Comparison of ENCODE assay signal across 11 cellular contexts in genomic region chr1:223700388-223700918, GRCh38. TPM values are rescaled to one million over a fixed set of nuclear protein-coding genes. Genes with fewer than 3 reads are reported as not detected.
DNase-seq lines count a peak whose midpoint lies in the region; ATAC-seq and TF ChIP-seq lines count a peak whose summit lies in the region.
"Had no signal": no experiment of that assay in that cellular context is flagged by ENCODE, and none has a peak within 500 bp of the region (broad histone marks: within the 10 kb centered on the region; RNA-seq: fewer than 3 reads in every experiment).

No MANE protein-coding gene starts in this region.

- 36 to 43% methylated on average over 5 of the region's 5 CpGs for WGBS in esophagus squamous epithelium, 2 donors
- 76% methylated on average over 5 of the region's 5 CpGs for WGBS in right cardiac atrium

- H3K9me3 ChIP-seq in Peyer's patch (no peaks in the 10 kb centered on the region), esophagus squamous epithelium (no peaks in the 10 kb centered on the region), right cardiac atrium (ENCODE audit: control insufficient read depth, low read length) (no peaks in the 10 kb centered on the region)
- H3K9me3 ChIP-seq: heart right ventricle had no signal

- no peaks in the 10 kb centered on the region for H3K27me3 ChIP-seq in Peyer's patch
- H3K27me3 ChIP-seq in esophagus squamous epithelium = no peaks in the 10 kb centered on the region
- no peaks in the 10 kb centered on the region for H3K27me3 ChIP-seq in right cardiac atrium (ENCODE audit: control insufficient read depth, insufficient read depth)
- H3K27me3 ChIP-seq: heart right ventricle, neural progenitor cell had no signal

- H3K4me1 ChIP-seq in Peyer's patch = peaks cover 0 to 28% (median 0%) of the 10 kb centered on the region in 4 donors
- peaks cover 22 to 55% (median 25%) of the 10 kb centered on the region in 3 donors for H3K4me1 ChIP-seq in esophagus squamous epithelium
- H3K4me1 ChIP-seq in right cardiac atrium (ENCODE audit: control insufficient read depth, insufficient read depth, low read length) = peaks cover 11% of the 10 kb centered on the region
- H3K4me1 ChIP-seq: neural progenitor cell had no signal

- H3K36me3 ChIP-seq in Peyer's patch (no peaks in the 10 kb centered on the region), esophagus squamous epithelium (no peaks in the 10 kb centered on the region)
- H3K36me3 ChIP-seq: heart right ventricle, neural progenitor cell, WERI-Rb-1 had no signal

- peak overlapping the region in 3 of 4 donors; percentile 62 to 75 (median 73) for H3K27ac ChIP-seq in Peyer's patch
- peak overlapping the region; percentile 83 to 95 (median 88) for H3K27ac ChIP-seq in esophagus squamous epithelium
- H3K27ac ChIP-seq in right cardiac atrium (ENCODE audit: low read length) = no peak overlapping the region
- H3K27ac ChIP-seq: neural progenitor cell, WERI-Rb-1 had no signal

- ATAC-seq in GM18505 (IDR thresholded peaks at IDR 0.05; ENCODE audit: unreplicated experiment) (no peak), HG03571 (IDR thresholded peaks at IDR 0.05; ENCODE audit: unreplicated experiment) (no peak), right cardiac atrium (no peak)

- TF ChIP-seq POLR2A in Peyer's patch (IDR thresholded peaks at IDR 0.05) = no peak
- no peak for TF ChIP-seq POLR2A in esophagus squamous epithelium (IDR thresholded peaks at IDR 0.05)
- no peak for TF ChIP-seq POLR2A in GM18505 (IDR thresholded peaks at IDR 0.05; ENCODE audit: borderline replicate concordance, extremely low read depth, insufficient read depth, insufficient read length)

- H3K4me3 ChIP-seq in Peyer's patch (no peak overlapping the region), esophagus squamous epithelium (no peak overlapping the region), right cardiac atrium (ENCODE audit: low read length) (no peak overlapping the region)
- H3K4me3 ChIP-seq: heart right ventricle, neural progenitor cell had no signal

- peak; percentile 62 for DNase-seq in EL
- DNase-seq in Peyer's patch = no peak
- no peak for DNase-seq in esophagus squamous epithelium (lab: John Stamatoyannopoulos, UW)
- peak; percentile 76 for DNase-seq in renal cortical epithelial cell (ENCODE audit: low read depth)
- DNase-seq in DMS114 treated with DMSO at 0.1 percent for 48 hours (lab: John Stamatoyannopoulos, UW; ENCODE audit: unreplicated experiment) = no peak
- no peak for DNase-seq in right cardiac atrium
- DNase-seq: heart right ventricle, WERI-Rb-1 had no signal

- intact Hi-C loops in esophagus squamous epithelium (cut with DNase I) (no loop called here), right cardiac atrium (cut with DNase I) (no loop called here)

- no peak for TF ChIP-seq CTCF in Peyer's patch (IDR thresholded peaks at IDR 0.05)
- peak in 1 of 6 experiments; percentile 4 for TF ChIP-seq CTCF in esophagus squamous epithelium (IDR thresholded peaks at IDR 0.05)

RNA-seq across cellular contexts. Expression of gene CAPN2, which starts 11.9 kb away (rescaled TPM):
- total RNA-seq in Peyer's patch = 100 to 1,000 TPM; 143 to 276 (median 202) TPM
- total RNA-seq in esophagus squamous epithelium = 100 to 1,000 TPM; 145 to 234 (median 177) TPM
- total RNA-seq in renal cortical epithelial cell = 300 and 425 TPM in 2 replicates
- total RNA-seq in right cardiac atrium = 10 to 100 TPM; 58.6 to 91.6 (median 73.2) TPM
- polyA plus RNA-seq in right cardiac atrium = 52.7 TPM

RNA-seq across cellular contexts. Expression of gene CAPN8, which starts 35.0 kb away (rescaled TPM):
- total RNA-seq in Peyer's patch (10 to 100 TPM in 3 of 4 donors, 1 to 10 TPM in 1; 9.9 to 74.0 (median 31.4) TPM), esophagus squamous epithelium (1 to 10 TPM in 1 of 4 donors, under 1 TPM in 2, not detected in 1; 0.26 to 1.1 (median 0.57) TPM), renal cortical epithelial cell (0.05 TPM in 1 of 2 replicates, not detected in the other), right cardiac atrium (not detected)
- polyA plus RNA-seq in right cardiac atrium = 0.23 TPM
- total RNA-seq: heart right ventricle had no signal

Comparison
In these comparisons a context has a peak if more than half of its experiments do, and no peak if none do; other contexts are left out.
1. DNase-seq: peak in EL (single experiment) and renal cortical epithelial cell (single experiment); none in Peyer's patch (0 of 3), esophagus squamous epithelium (single experiment), DMS114 treated with DMSO at 0.1 percent for 48 hours (single experiment) and right cardiac atrium (0 of 3).
2. RNA of gene CAPN8, which starts 35.0 kb away (total RNA-seq): 9.9 to 74.0 TPM in Peyer's patch; 0.26 to 1.1 TPM in esophagus squamous epithelium, 0.05 TPM in renal cortical epithelial cell and not detected in right cardiac atrium; every median in the first group is over 4 times any median in the second.